Comparison of ENCODE assay signal across 23 cellular contexts in genomic region chr10:22541900-22542299, GRCh38.
"Had no signal": no experiment of that assay in that cellular context is flagged by ENCODE, and none has a peak within 500 bp of the region (broad histone marks: within the 10 kb centered on the region; RNA-seq: fewer than 3 reads in every experiment).

No MANE protein-coding gene starts in this region.

- FAIRE-seq: keratinocyte, TTC549 had no signal

- H3K9me3 ChIP-seq: left lung, sigmoid colon, transverse colon, uterus had no signal

- H3K36me3 ChIP-seq: uterus had no signal

- H3K27ac ChIP-seq: left lung, sigmoid colon, transverse colon, uterus had no signal

- H3K4me1 ChIP-seq: left lung, sigmoid colon, transverse colon, uterus had no signal

- DNase-seq: activated CD4-positive, alpha-beta memory T cell treated with anti-CD3 and anti-CD28 coated beads for 36 hours; activated CD4-positive, alpha-beta T cell treated with anti-CD3 and anti-CD28 coated beads for 4 hours; activated effector memory CD4-positive, alpha-beta T cell treated with Interleukin-2 at 50 U/mL for 16 hours; activated naive CD4-positive, alpha-beta T cell treated with anti-CD3 and anti-CD28 coated beads, Interleukin-2, amount 50 U/mL, for 16 hours; activated T-cell treated with anti-CD3 and anti-CD28 coated beads, Interleukin-2, amount 50 U/mL, for 24 hours; amniotic stem cell; dermis blood vessel endothelial cell; effector memory CD4-positive, alpha-beta T cell; hypothalamus; left lung; mammary epithelial cell; midbrain; nucleus accumbens; sigmoid colon; stimulated activated CD4-positive, alpha-beta T cell treated with anti-CD3 and anti-CD28 coated beads, Interleukin-4, amount 100 ng/mL, for 24 hours; stimulated activated naive CD4-positive, alpha-beta T cell; SW 1271; transverse colon; uterus had no signal

- H3K27me3 ChIP-seq: left lung, sigmoid colon, transverse colon, uterus had no signal

- H3K4me3 ChIP-seq: left lung, sigmoid colon, transverse colon, uterus had no signal

- H3K9me3 Mint-ChIP-seq: activated CD4-positive, alpha-beta memory T cell treated with anti-CD3 and anti-CD28 coated beads for 36 hours; activated T-cell treated with anti-CD3 and anti-CD28 coated beads, Interleukin-2, amount 50 U/mL, for 24 hours; T-helper 2 cell treated with Interferon-gamma antibody and Interleukin-4, amounts not matched to agents 5 μg/mL and 100 μg/mL, for 36 hours; WTC11 had no signal

- H3K27ac Mint-ChIP-seq: activated CD4-positive, alpha-beta memory T cell treated with anti-CD3 and anti-CD28 coated beads for 36 hours; T-helper 2 cell treated with Interferon-gamma antibody and Interleukin-4, amounts not matched to agents 5 μg/mL and 100 μg/mL, for 36 hours had no signal

- H3K4me3 Mint-ChIP-seq: activated CD4-positive, alpha-beta memory T cell treated with anti-CD3 and anti-CD28 coated beads for 36 hours; activated T-cell treated with anti-CD3 and anti-CD28 coated beads, Interleukin-2, amount 50 U/mL, for 24 hours; T-helper 2 cell treated with Interferon-gamma antibody and Interleukin-4, amounts not matched to agents 5 μg/mL and 100 μg/mL, for 36 hours; WTC11 had no signal

- ATAC-seq: left lung, WTC11 had no signal

- H3K27me3 Mint-ChIP-seq: activated CD4-positive, alpha-beta memory T cell treated with anti-CD3 and anti-CD28 coated beads for 36 hours; activated T-cell treated with anti-CD3 and anti-CD28 coated beads, Interleukin-2, amount 50 U/mL, for 24 hours had no signal
